In the genomic region with DNA sequence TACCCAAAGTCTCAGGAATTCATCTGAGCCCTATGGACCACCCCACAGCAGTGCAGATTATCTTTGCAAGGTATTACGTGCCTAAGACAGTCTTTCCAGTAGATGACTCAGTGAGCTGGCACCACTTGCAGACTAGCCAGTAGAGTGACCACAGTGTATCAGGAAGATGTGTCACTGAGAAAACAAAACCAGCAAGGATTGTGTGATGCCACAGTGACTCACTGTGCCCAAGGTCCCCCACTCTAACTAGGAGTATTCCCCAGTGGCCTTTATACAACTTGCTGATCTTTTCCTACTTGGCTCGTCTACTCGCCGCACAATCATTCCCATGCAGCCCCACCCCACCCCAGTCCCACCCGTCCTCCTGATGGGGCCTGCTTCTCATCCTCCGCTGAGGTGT, we compare ENCODE assay signal across 1 cellular context.
TF ChIP-seq lines count a peak whose summit lies in the region.

No MANE protein-coding gene starts in this region.

TF ChIP-seq in HepG2, 621 proteins besides CTCF, POLR2A, EP300 and RAD21 (continued from another document):
- TF ChIP-seq, protein P1, sequence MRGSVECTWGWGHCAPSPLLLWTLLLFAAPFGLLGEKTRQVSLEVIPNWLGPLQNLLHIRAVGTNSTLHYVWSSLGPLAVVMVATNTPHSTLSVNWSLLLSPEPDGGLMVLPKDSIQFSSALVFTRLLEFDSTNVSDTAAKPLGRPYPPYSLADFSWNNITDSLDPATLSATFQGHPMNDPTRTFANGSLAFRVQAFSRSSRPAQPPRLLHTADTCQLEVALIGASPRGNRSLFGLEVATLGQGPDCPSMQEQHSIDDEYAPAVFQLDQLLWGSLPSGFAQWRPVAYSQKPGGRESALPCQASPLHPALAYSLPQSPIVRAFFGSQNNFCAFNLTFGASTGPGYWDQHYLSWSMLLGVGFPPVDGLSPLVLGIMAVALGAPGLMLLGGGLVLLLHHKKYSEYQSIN (CRISPR knock-in tag; IDR thresholded peaks at IDR 0.05; ENCODE audit: borderline replicate concordance), result no peak
- TF ChIP-seq XRCC5 (optimal IDR thresholded peaks at IDR 0.05; ENCODE audit: low read length) (no peak), HCFC1 (IDR thresholded peaks at IDR 0.05; ENCODE audit: low read depth, low read length) (no peak), ATF7 (IDR thresholded peaks at IDR 0.05) (no peak), ATF7 (CRISPR knock-in tag; IDR thresholded peaks at IDR 0.05) (no peak), IRF2 (CRISPR knock-in tag; IDR thresholded peaks at IDR 0.05) (no peak), HMG20A (CRISPR knock-in tag; IDR thresholded peaks at IDR 0.05; ENCODE audit: borderline replicate concordance) (peak; percentile 37; the same call in 1 of the 2 replicates), ZNF256 (CRISPR knock-in tag; conservative IDR thresholded peaks at IDR 0.05) (no peak), ZNF263 (CRISPR knock-in tag; IDR thresholded peaks at IDR 0.05) (no peak), FOSL2 (CRISPR knock-in tag; IDR thresholded peaks at IDR 0.05) (peak; percentile 92), ZFP37 (CRISPR knock-in tag; IDR thresholded peaks at IDR 0.05; ENCODE audit: borderline replicate concordance) (no peak), ZNF614 (CRISPR knock-in tag; IDR thresholded peaks at IDR 0.05; ENCODE audit: borderline replicate concordance) (no peak), ZNF547 (CRISPR knock-in tag; IDR thresholded peaks at IDR 0.05) (no peak), CEBPB (IDR thresholded peaks at IDR 0.05; ENCODE audit: borderline replicate concordance, low read depth, low read length) (peak; percentile 17; the same call in 1 of the 2 replicates), SMC3 (IDR thresholded peaks at IDR 0.05; ENCODE audit: low read length) (peak; percentile 14; the same call in 1 of the 2 replicates), MED8 (CRISPR knock-in tag; IDR thresholded peaks at IDR 0.05; ENCODE audit: insufficient replicate concordance) (no peak), ISX (CRISPR knock-in tag; conservative IDR thresholded peaks at IDR 0.05) (no peak), MLLT10 (CRISPR knock-in tag; IDR thresholded peaks at IDR 0.05) (no peak), HDAC6 (IDR thresholded peaks at IDR 0.05; ENCODE audit: low read depth, low read length) (no peak), ZNF484 (CRISPR knock-in tag; IDR thresholded peaks at IDR 0.05; ENCODE audit: borderline replicate concordance, low read depth) (no peak), SKI (IDR thresholded peaks at IDR 0.05; ENCODE audit: partially characterized antibody) (peak; percentile 49), SAFB2 (CRISPR knock-in tag; IDR thresholded peaks at IDR 0.05; ENCODE audit: borderline replicate concordance, low read depth) (no peak), ZNF335 (CRISPR knock-in tag; IDR thresholded peaks at IDR 0.05) (no peak), ZNF674 (CRISPR knock-in tag; IDR thresholded peaks at IDR 0.05; ENCODE audit: low read depth) (no peak), KDM2A (CRISPR knock-in tag; IDR thresholded peaks at IDR 0.05; ENCODE audit: borderline replicate concordance, low read depth) (0 out of 2 replicates have a peak, but pooled peaks have one; percentile 16), EED (CRISPR knock-in tag; IDR thresholded peaks at IDR 0.05) (no peak), XBP1 (CRISPR knock-in tag; IDR thresholded peaks at IDR 0.05) (no peak), ZFYVE20 (CRISPR knock-in tag; IDR thresholded peaks at IDR 0.05; ENCODE audit: borderline replicate concordance, low read depth) (no peak), ZNF530 (CRISPR knock-in tag; IDR thresholded peaks at IDR 0.05; ENCODE audit: low read depth) (no peak), NCOA5 (CRISPR knock-in tag; IDR thresholded peaks at IDR 0.05) (no peak), DMAP1 (CRISPR knock-in tag; IDR thresholded peaks at IDR 0.05) (no peak), ZC3H4 (CRISPR knock-in tag; IDR thresholded peaks at IDR 0.05; ENCODE audit: borderline replicate concordance) (no peak)
- TF ChIP-seq, protein P2, sequence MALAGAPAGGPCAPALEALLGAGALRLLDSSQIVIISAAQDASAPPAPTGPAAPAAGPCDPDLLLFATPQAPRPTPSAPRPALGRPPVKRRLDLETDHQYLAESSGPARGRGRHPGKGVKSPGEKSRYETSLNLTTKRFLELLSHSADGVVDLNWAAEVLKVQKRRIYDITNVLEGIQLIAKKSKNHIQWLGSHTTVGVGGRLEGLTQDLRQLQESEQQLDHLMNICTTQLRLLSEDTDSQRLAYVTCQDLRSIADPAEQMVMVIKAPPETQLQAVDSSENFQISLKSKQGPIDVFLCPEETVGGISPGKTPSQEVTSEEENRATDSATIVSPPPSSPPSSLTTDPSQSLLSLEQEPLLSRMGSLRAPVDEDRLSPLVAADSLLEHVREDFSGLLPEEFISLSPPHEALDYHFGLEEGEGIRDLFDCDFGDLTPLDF (CRISPR knock-in tag; IDR thresholded peaks at IDR 0.05), result no peak
- TF ChIP-seq, protein P3, sequence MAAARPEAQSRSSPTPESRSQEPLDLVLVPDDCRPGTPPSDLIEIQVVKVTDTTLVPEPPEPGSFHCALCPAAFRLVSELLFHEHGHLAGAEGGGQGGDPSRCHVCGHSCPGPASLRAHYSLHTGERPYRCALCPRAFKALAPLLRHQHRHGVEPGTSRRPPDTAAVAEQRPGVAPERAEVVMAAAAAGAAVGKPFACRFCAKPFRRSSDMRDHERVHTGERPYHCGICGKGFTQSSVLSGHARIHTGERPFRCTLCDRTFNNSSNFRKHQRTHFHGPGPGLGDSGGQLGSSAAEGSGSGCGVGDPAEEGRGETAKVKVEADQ (CRISPR knock-in tag; IDR thresholded peaks at IDR 0.05; ENCODE audit: borderline replicate concordance), result no peak
- TF ChIP-seq, protein P4, sequence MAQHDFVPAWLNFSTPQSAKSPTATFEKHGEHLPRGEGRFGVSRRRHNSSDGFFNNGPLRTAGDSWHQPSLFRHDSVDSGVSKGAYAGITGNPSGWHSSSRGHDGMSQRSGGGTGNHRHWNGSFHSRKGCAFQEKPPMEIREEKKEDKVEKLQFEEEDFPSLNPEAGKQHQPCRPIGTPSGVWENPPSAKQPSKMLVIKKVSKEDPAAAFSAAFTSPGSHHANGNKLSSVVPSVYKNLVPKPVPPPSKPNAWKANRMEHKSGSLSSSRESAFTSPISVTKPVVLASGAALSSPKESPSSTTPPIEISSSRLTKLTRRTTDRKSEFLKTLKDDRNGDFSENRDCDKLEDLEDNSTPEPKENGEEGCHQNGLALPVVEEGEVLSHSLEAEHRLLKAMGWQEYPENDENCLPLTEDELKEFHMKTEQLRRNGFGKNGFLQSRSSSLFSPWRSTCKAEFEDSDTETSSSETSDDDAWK (CRISPR knock-in tag; IDR thresholded peaks at IDR 0.05), result no peak
- TF ChIP-seq, protein P5, sequence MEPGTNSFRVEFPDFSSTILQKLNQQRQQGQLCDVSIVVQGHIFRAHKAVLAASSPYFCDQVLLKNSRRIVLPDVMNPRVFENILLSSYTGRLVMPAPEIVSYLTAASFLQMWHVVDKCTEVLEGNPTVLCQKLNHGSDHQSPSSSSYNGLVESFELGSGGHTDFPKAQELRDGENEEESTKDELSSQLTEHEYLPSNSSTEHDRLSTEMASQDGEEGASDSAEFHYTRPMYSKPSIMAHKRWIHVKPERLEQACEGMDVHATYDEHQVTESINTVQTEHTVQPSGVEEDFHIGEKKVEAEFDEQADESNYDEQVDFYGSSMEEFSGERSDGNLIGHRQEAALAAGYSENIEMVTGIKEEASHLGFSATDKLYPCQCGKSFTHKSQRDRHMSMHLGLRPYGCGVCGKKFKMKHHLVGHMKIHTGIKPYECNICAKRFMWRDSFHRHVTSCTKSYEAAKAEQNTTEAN (CRISPR knock-in tag; conservative IDR thresholded peaks at IDR 0.05), result no peak
- TF ChIP-seq, protein P6, sequence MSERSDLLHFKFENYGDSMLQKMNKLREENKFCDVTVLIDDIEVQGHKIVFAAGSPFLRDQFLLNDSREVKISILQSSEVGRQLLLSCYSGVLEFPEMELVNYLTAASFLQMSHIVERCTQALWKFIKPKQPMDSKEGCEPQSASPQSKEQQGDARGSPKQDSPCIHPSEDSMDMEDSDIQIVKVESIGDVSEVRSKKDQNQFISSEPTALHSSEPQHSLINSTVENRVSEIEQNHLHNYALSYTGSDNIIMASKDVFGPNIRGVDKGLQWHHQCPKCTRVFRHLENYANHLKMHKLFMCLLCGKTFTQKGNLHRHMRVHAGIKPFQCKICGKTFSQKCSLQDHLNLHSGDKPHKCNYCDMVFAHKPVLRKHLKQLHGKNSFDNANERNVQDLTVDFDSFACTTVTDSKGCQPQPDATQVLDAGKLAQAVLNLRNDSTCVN (CRISPR knock-in tag; IDR thresholded peaks at IDR 0.05; ENCODE audit: borderline replicate concordance), result no peak
- TF ChIP-seq, protein P7, sequence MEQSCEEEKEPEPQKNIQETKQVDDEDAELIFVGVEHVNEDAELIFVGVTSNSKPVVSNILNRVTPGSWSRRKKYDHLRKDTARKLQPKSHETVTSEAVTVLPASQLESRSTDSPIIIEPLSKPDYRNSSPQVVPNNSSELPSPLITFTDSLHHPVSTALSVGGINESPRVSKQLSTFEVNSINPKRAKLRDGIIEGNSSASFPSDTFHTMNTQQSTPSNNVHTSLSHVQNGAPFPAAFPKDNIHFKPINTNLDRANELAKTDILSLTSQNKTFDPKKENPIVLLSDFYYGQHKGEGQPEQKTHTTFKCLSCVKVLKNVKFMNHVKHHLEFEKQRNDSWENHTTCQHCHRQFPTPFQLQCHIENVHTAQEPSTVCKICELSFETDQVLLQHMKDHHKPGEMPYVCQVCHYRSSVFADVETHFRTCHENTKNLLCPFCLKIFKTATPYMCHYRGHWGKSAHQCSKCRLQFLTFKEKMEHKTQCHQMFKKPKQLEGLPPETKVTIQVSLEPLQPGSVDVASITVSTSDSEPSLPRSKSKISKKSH (CRISPR knock-in tag; IDR thresholded peaks at IDR 0.05; ENCODE audit: borderline replicate concordance), result no peak
- TF ChIP-seq, protein P8, sequence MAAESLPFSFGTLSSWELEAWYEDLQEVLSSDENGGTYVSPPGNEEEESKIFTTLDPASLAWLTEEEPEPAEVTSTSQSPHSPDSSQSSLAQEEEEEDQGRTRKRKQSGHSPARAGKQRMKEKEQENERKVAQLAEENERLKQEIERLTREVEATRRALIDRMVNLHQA (CRISPR knock-in tag; IDR thresholded peaks at IDR 0.05), result no peak
- TF ChIP-seq, protein P9, sequence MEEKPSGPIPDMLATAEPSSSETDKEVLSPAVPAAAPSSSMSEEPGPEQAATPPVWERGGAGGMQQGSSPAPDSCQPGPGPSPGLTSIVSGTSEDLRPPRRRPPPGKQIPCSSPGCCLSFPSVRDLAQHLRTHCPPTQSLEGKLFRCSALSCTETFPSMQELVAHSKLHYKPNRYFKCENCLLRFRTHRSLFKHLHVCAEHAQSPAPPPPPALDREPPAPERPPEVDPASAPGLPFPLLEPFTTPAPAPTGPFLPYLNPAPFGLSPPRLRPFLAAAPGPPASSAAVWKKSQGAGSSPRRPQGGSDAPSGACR (CRISPR knock-in tag; IDR thresholded peaks at IDR 0.05), result no peak
- TF ChIP-seq, protein P10, sequence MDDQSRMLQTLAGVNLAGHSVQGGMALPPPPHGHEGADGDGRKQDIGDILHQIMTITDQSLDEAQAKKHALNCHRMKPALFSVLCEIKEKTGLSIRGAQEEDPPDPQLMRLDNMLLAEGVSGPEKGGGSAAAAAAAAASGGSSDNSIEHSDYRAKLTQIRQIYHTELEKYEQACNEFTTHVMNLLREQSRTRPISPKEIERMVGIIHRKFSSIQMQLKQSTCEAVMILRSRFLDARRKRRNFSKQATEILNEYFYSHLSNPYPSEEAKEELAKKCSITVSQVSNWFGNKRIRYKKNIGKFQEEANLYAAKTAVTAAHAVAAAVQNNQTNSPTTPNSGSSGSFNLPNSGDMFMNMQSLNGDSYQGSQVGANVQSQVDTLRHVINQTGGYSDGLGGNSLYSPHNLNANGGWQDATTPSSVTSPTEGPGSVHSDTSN (CRISPR knock-in tag; IDR thresholded peaks at IDR 0.05; ENCODE audit: borderline replicate concordance), result no peak
- TF ChIP-seq, protein P11, sequence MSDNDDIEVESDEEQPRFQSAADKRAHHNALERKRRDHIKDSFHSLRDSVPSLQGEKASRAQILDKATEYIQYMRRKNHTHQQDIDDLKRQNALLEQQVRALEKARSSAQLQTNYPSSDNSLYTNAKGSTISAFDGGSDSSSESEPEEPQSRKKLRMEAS (IDR thresholded peaks at IDR 0.05), result no peak
- TF ChIP-seq, protein P12, sequence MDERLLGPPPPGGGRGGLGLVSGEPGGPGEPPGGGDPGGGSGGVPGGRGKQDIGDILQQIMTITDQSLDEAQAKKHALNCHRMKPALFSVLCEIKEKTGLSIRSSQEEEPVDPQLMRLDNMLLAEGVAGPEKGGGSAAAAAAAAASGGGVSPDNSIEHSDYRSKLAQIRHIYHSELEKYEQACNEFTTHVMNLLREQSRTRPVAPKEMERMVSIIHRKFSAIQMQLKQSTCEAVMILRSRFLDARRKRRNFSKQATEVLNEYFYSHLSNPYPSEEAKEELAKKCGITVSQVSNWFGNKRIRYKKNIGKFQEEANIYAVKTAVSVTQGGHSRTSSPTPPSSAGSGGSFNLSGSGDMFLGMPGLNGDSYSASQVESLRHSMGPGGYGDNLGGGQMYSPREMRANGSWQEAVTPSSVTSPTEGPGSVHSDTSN (CRISPR knock-in tag; IDR thresholded peaks at IDR 0.05), result no peak
- TF ChIP-seq, protein P13, sequence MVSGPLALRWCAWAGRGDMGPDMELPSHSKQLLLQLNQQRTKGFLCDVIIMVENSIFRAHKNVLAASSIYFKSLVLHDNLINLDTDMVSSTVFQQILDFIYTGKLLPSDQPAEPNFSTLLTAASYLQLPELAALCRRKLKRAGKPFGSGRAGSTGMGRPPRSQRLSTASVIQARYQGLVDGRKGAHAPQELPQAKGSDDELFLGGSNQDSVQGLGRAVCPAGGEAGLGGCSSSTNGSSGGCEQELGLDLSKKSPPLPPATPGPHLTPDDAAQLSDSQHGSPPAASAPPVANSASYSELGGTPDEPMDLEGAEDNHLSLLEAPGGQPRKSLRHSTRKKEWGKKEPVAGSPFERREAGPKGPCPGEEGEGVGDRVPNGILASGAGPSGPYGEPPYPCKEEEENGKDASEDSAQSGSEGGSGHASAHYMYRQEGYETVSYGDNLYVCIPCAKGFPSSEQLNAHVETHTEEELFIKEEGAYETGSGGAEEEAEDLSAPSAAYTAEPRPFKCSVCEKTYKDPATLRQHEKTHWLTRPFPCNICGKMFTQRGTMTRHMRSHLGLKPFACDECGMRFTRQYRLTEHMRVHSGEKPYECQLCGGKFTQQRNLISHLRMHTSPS (CRISPR knock-in tag; IDR thresholded peaks at IDR 0.05; ENCODE audit: low read depth), result peak; percentile 78; the same call in 1 of the 2 replicates
- TF ChIP-seq, protein P14, sequence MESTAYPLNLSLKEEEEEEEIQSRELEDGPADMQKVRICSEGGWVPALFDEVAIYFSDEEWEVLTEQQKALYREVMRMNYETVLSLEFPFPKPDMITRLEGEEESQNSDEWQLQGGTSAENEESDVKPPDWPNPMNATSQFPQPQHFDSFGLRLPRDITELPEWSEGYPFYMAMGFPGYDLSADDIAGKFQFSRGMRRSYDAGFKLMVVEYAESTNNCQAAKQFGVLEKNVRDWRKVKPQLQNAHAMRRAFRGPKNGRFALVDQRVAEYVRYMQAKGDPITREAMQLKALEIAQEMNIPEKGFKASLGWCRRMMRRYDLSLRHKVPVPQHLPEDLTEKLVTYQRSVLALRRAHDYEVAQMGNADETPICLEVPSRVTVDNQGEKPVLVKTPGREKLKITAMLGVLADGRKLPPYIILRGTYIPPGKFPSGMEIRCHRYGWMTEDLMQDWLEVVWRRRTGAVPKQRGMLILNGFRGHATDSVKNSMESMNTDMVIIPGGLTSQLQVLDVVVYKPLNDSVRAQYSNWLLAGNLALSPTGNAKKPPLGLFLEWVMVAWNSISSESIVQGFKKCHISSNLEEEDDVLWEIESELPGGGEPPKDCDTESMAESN (CRISPR knock-in tag; conservative IDR thresholded peaks at IDR 0.05), result no peak
- TF ChIP-seq, protein P15, sequence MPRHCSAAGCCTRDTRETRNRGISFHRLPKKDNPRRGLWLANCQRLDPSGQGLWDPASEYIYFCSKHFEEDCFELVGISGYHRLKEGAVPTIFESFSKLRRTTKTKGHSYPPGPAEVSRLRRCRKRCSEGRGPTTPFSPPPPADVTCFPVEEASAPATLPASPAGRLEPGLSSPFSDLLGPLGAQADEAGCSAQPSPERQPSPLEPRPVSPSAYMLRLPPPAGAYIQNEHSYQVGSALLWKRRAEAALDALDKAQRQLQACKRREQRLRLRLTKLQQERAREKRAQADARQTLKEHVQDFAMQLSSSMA (CRISPR knock-in tag; IDR thresholded peaks at IDR 0.05), result no peak
TF ChIP-seq in HepG2: peak in this region for 20.
